ENCODE assay signal across 9 cellular contexts in genomic region chr10:77582710-77583115, GRCh38. TPM values are rescaled to one million over a fixed set of nuclear protein-coding genes. Genes with fewer than 3 reads are reported as not detected.
DNase-seq lines count a peak whose midpoint lies in the region; ATAC-seq, FAIRE-seq and TF ChIP-seq lines count a peak whose summit lies in the region.
"Had no signal": no experiment of that assay in that cellular context is flagged by ENCODE, and none has a peak within 500 bp of the region (broad histone marks: within the 10 kb centered on the region; RNA-seq: fewer than 3 reads in every experiment).

No MANE protein-coding gene starts in this region.

- H3K27me3 ChIP-seq in kidney epithelial cell (ENCODE audit: control insufficient read depth, insufficient read depth, low read length) = no peaks in the 10 kb centered on the region

- H3K4me3 ChIP-seq in kidney epithelial cell (ENCODE audit: low read depth, low read length) (no peak overlapping the region), kidney (ENCODE audit: low read length in 2 of 2) (no peak overlapping the region)

- no peaks in the 10 kb centered on the region for H3K9me3 ChIP-seq in kidney (ENCODE audit: control insufficient read depth in 1 of 2, low read length in 2 of 2)

- H3K27ac Mint-ChIP-seq in activated CD4-positive, alpha-beta memory T cell treated with anti-CD3 and anti-CD28 coated beads, Interleukin-2, amount 10 ng/mL, durations not matched to agents 7 days and 5 days = peak overlapping the region; percentile 16
- H3K27ac Mint-ChIP-seq: activated B cell treated with CpG ODN at 0.5 μM for 24 hours had no signal

- no peak for ATAC-seq in HG03520 (IDR thresholded peaks at IDR 0.05; ENCODE audit: unreplicated experiment)

- TF ChIP-seq CTCF in kidney epithelial cell (IDR thresholded peaks at IDR 0.05; ENCODE audit: insufficient read depth, low read length, poor library complexity, severe bottlenecking) = no peak
- no peak for TF ChIP-seq CTCF in kidney (IDR thresholded peaks at IDR 0.05; ENCODE audit: borderline replicate concordance, extremely low read depth, insufficient read depth)

- CTCF ChIA-PET in activated CD4-positive, alpha-beta memory T cell treated with anti-CD3 and anti-CD28 coated beads, Interleukin-2, amount 10 ng/mL, durations not matched to agents 7 days and 5 days (lab: Charles Lee) = no interaction called here

- H3K27me3 Mint-ChIP-seq in activated CD4-positive, alpha-beta memory T cell treated with anti-CD3 and anti-CD28 coated beads, Interleukin-2, amount 10 ng/mL, durations not matched to agents 7 days and 5 days = peaks cover 4% of the 10 kb centered on the region
- H3K27me3 Mint-ChIP-seq: activated B cell treated with CpG ODN at 0.5 μM for 24 hours had no signal

- no peak overlapping the region for H3K27ac ChIP-seq in kidney (ENCODE audit: low read depth in 2 of 2, low read length in 2 of 2)

- H3K36me3 ChIP-seq in kidney epithelial cell (ENCODE audit: control insufficient read depth, insufficient read depth, low read length) (no peaks in the 10 kb centered on the region), kidney (ENCODE audit: control insufficient read depth in 1 of 2, insufficient read depth in 2 of 2, low read length in 2 of 2) (no peaks in the 10 kb centered on the region)

- H3K4me3 Mint-ChIP-seq in activated CD4-positive, alpha-beta memory T cell treated with anti-CD3 and anti-CD28 coated beads, Interleukin-2, amount 10 ng/mL, durations not matched to agents 7 days and 5 days = no peak overlapping the region
- H3K4me3 Mint-ChIP-seq: activated B cell treated with CpG ODN at 0.5 μM for 24 hours had no signal

- H3K4me1 Mint-ChIP-seq in activated CD4-positive, alpha-beta memory T cell treated with anti-CD3 and anti-CD28 coated beads, Interleukin-2, amount 10 ng/mL, durations not matched to agents 7 days and 5 days = peaks cover 17% of the 10 kb centered on the region

- DNase-seq in AG20443 (ENCODE audit: low spot score) (peak; percentile 69), HTR-8/SVneo (ENCODE audit: insufficient read length, low spot score) (peak; percentile 88), kidney epithelial cell (ENCODE audit: low read depth) (peak; percentile 82), NCI-H128 (lab: John Stamatoyannopoulos, UW; ENCODE audit: unreplicated experiment) (no peak), NCI-H446 (lab: John Stamatoyannopoulos, UW) (no peak), kidney (no peak)
- DNase-seq in activated CD4-positive, alpha-beta memory T cell treated with anti-CD3 and anti-CD28 coated beads, Interleukin-2, amount 10 ng/mL, durations not matched to agents 7 days and 5 days = peak; percentile 44
- DNase-seq: activated B cell treated with CpG ODN at 0.5 μM for 24 hours had no signal

- H3K4me1 ChIP-seq in kidney (ENCODE audit: control insufficient read depth in 1 of 2, insufficient read depth in 1 of 2, low read depth in 1 of 2, low read length in 2 of 2) = no peaks in the 10 kb centered on the region

- FAIRE-seq in HTR-8/SVneo (lab: Jason Lieb, UNC) = peak; percentile 96
- no peak for FAIRE-seq in kidney (lab: Jason Lieb, UNC)

- intact Hi-C loops in kidney (cut with DNase I) = no loop called here

- H3K36me3 Mint-ChIP-seq in activated CD4-positive, alpha-beta memory T cell treated with anti-CD3 and anti-CD28 coated beads, Interleukin-2, amount 10 ng/mL, durations not matched to agents 7 days and 5 days (ENCODE audit: low read depth) = no peaks in the 10 kb centered on the region

- POLR2A ChIA-PET in activated CD4-positive, alpha-beta memory T cell treated with anti-CD3 and anti-CD28 coated beads, Interleukin-2, amount 10 ng/mL, durations not matched to agents 7 days and 5 days (lab: Charles Lee) = no interaction called here

- no peaks in the 10 kb centered on the region for H3K9me3 Mint-ChIP-seq in activated CD4-positive, alpha-beta memory T cell treated with anti-CD3 and anti-CD28 coated beads, Interleukin-2, amount 10 ng/mL, durations not matched to agents 7 days and 5 days
- H3K9me3 Mint-ChIP-seq: activated B cell treated with CpG ODN at 0.5 μM for 24 hours had no signal

- H3K9ac ChIP-seq in kidney (ENCODE audit: low read length in 2 of 2) = no peak overlapping the region

RNA-seq across cellular contexts. Expression of gene KCNMA1, which starts 54.9 kb away (rescaled TPM):
- under 1 TPM; 0.25 to 0.38 TPM for total RNA-seq in activated CD4-positive, alpha-beta memory T cell treated with anti-CD3 and anti-CD28 coated beads, Interleukin-2, amount 10 ng/mL, durations not matched to agents 7 days and 5 days
- 18.9 and 23.6 TPM in 2 replicates for total RNA-seq in kidney epithelial cell
- total RNA-seq in kidney = 8.9 TPM
- polyA plus RNA-seq in kidney (ENCODE audit: insufficient read depth, low read depth, low replicate concordance) = 4.2 TPM

Comparison
In these comparisons a context has a peak if more than half of its experiments do, and no peak if none do; other contexts are left out.
1. DNase-seq: peak in AG20443 (single experiment), HTR-8/SVneo (single experiment), activated CD4-positive, alpha-beta memory T cell treated with anti-CD3 and anti-CD28 coated beads, Interleukin-2, amount 10 ng/mL, durations not matched to agents 7 days and 5 days (single experiment) and kidney epithelial cell (single experiment); none in NCI-H128 (single experiment), NCI-H446 (0 of 2) and kidney (single experiment).